7 cellular contexts compared by ENCODE assay signal in genomic region chr4:185209031-185209851, GRCh38. TPM values are rescaled to one million over a fixed set of nuclear protein-coding genes. Genes with fewer than 3 reads are reported as not detected.
DNase-seq lines count a peak whose midpoint lies in the region; ATAC-seq, FAIRE-seq and TF ChIP-seq lines count a peak whose summit lies in the region.

Gene SNX25, plus strand, starts transcription at chr4:185209598. Its CDS starts 229 bp downstream, at chr4:185209827.

- no peaks in the 10 kb centered on the region for H4K20me1 ChIP-seq in mammary epithelial cell (ENCODE audit: insufficient read depth, low read length)

- peak within 1 kb of the TSS; percentile 78 for H3K4me2 ChIP-seq in mammary epithelial cell (ENCODE audit: insufficient read depth, low read depth, low read length)

- peak within 1 kb of the TSS; percentile 82 for H3K9ac ChIP-seq in mammary epithelial cell (ENCODE audit: insufficient read depth, low read length)

- no peak for FAIRE-seq in small intestine (lab: Jason Lieb, UNC)

- peak within 1 kb of the TSS; percentile 83 for H2AFZ ChIP-seq in mammary epithelial cell (ENCODE audit: low read depth, low read length)

- in situ Hi-C loops in mammary epithelial cell (cut with MboI; ENCODE audit: low sequenced_read_pairs in 2 of 2): loop anchor here in 1 of 2 donors (10.0 kb wide), 1 partner anchor 186 kb away; the partner anchor contains the start of genes ANKRD37 and LRP2BP

- no peaks in the 10 kb centered on the region for H3K9me3 ChIP-seq in WERI-Rb-1 (ENCODE audit: severe bottlenecking)
- no peaks in the 10 kb centered on the region for H3K9me3 ChIP-seq in mammary epithelial cell (replicated peaks; ENCODE audit: insufficient read depth, low read length)
- H3K9me3 ChIP-seq in small intestine (ENCODE audit: control insufficient read depth, low read depth): no peaks in the 10 kb centered on the region

- BruUV-seq in mammary epithelial cell (replicated peaks; lab: Mats Ljungman, UMichigan): no TSS peak

- ATAC-seq in GM18499 (IDR thresholded peaks at IDR 0.05; ENCODE audit: insufficient read depth, unreplicated experiment): peak; percentile 33
- peak; percentile 82 for ATAC-seq in HG02642 (IDR thresholded peaks at IDR 0.05; ENCODE audit: poor library complexity, unreplicated experiment)

- DNase-seq in NCI-H1417 treated with DMSO at 0.1 percent for 48 hours (lab: John Stamatoyannopoulos, UW) (peak; percentile 63), WERI-Rb-1 (peak; percentile 91), mammary epithelial cell (peak; percentile 79), iPS-NIHi11 (ENCODE audit: low spot score) (peak; percentile 90), small intestine (peak; percentile 80)

- intact Hi-C loops in mammary epithelial cell (cut with micrococcal nuclease): loop anchor here (1.0 to 10.0 kb wide), 4 partner anchors 98 to 388 kb away; partner anchors contain the start of genes ANKRD37 and UFSP2

- H3K36me3 ChIP-seq in WERI-Rb-1: no peaks in the 10 kb centered on the region
- no peaks in the 10 kb centered on the region for H3K36me3 ChIP-seq in mammary epithelial cell (ENCODE audit: insufficient read depth, low read length)
- H3K36me3 ChIP-seq in small intestine (ENCODE audit: control insufficient read depth in 2 of 2, insufficient read depth in 2 of 2, low read length in 2 of 2): no peaks in the 10 kb centered on the region

- 3% methylated on average over 16 of the region's 72 CpGs for WGBS in mammary epithelial cell (ENCODE audit: low coverage, missing lambda C conversion rate)
- WGBS in small intestine, 3 donors: 1% methylated on average over 38 to 72 of the region's 72 CpGs

- H3K79me2 ChIP-seq in mammary epithelial cell (ENCODE audit: insufficient read depth, low read length): peaks cover 40% of the 10 kb centered on the region

- H3K27me3 ChIP-seq in WERI-Rb-1 (ENCODE audit: insufficient read depth, low read depth, severe bottlenecking) (no peaks in the 10 kb centered on the region), mammary epithelial cell (ENCODE audit: insufficient read depth, low read length) (no peaks in the 10 kb centered on the region), small intestine (ENCODE audit: control insufficient read depth in 2 of 2, insufficient read depth in 2 of 2, low read length in 2 of 2) (no peaks in the 10 kb centered on the region)

- H3K4me1 ChIP-seq in mammary epithelial cell (ENCODE audit: insufficient read depth, low read length) (peaks cover 11% of the 10 kb centered on the region), small intestine (ENCODE audit: control insufficient read depth in 2 of 2, insufficient read depth in 1 of 2, low read depth in 1 of 2, low read length in 1 of 2) (peaks cover 2 to 5% of the 10 kb centered on the region in 2 donors)

- TF ChIP-seq CTCF in WERI-Rb-1 (IDR thresholded peaks at IDR 0.05; ENCODE audit: low read depth, low read length) (no peak; the same call in 1 of the 2 replicates), mammary epithelial cell (conservative IDR thresholded peaks at IDR 0.05 in 1 of 2, IDR thresholded peaks at IDR 0.05 in 1 of 2; ENCODE audit: extremely low read depth in 1 of 2, insufficient read depth in 1 of 2, low read depth in 1 of 2, low read length in 2 of 2) (no peak)

- CTCF ChIA-PET in mammary epithelial cell (lab: Charles Lee; ENCODE audit: low non-redundant PET): interaction anchor here (0.7 kb wide), 1 partner anchor 98 kb away, joined by 4 read pairs; no protein-coding TSS in a partner anchor

- H3K4me3 ChIP-seq in WERI-Rb-1 (ENCODE audit: low read depth, low read length): peak within 1 kb of the TSS; percentile 67
- peak within 1 kb of the TSS; percentile 35 to 78 (median 73) for H3K4me3 ChIP-seq in mammary epithelial cell (replicated peaks in 1 of 3; ENCODE audit: insufficient read depth in 1 of 3, low read depth in 2 of 3, low read length in 3 of 3)
- peak within 1 kb of the TSS; percentile 79 to 90 for H3K4me3 ChIP-seq in small intestine (ENCODE audit: low read depth in 1 of 2, low read length in 2 of 2)

- dilution Hi-C loops in mammary epithelial cell (cut with HindIII; ENCODE audit: low sequenced_read_pairs): no loop called here

- H3K27ac ChIP-seq in WERI-Rb-1 (no peak within 1 kb of the TSS), mammary epithelial cell (ENCODE audit: insufficient read depth, low read depth, low read length) (peak within 1 kb of the TSS; percentile 66), small intestine (ENCODE audit: low read depth in 1 of 2, low read length in 1 of 2) (peak within 1 kb of the TSS; percentile 53 to 71)

RNA-seq across cellular contexts. Expression of gene SNX25, which starts in this region (rescaled TPM):
- 10 to 100 TPM; 15.3 to 24.0 TPM for total RNA-seq in mammary epithelial cell
- polyA plus RNA-seq in mammary epithelial cell: 5.8 TPM
- polyA minus RNA-seq in mammary epithelial cell: 90.1 TPM
- polyA plus RNA-seq in small intestine: 1 to 10 TPM; 1.9 to 5.0 (median 2.5) TPM
